ENCODE assay signal across 18 cellular contexts in genomic region chrX:21440911-21441310, GRCh38.
DNase-seq lines count a peak whose midpoint lies in the region; ATAC-seq and TF ChIP-seq lines count a peak whose summit lies in the region.
"Had no signal": no experiment of that assay in that cellular context is flagged by ENCODE, and none has a peak within 500 bp of the region (broad histone marks: within the 10 kb centered on the region; RNA-seq: fewer than 3 reads in every experiment).

No MANE protein-coding gene starts in this region.

- no peak overlapping the region for H3K4ac ChIP-seq in neuronal stem cell (ENCODE audit: low read length)

- H2BK12ac ChIP-seq in neuronal stem cell (ENCODE audit: low read length), result no peak overlapping the region

- H3K4me1 Mint-ChIP-seq in CD4-positive, alpha-beta T cell (ENCODE audit: low read depth), result peaks cover 32% of the 10 kb centered on the region
- peaks cover 4 to 55% (median 43%) of the 10 kb centered on the region in 7 donors for H3K4me1 Mint-ChIP-seq in naive thymus-derived CD4-positive, alpha-beta T cell

- H3K4me3 ChIP-seq in BE2C (ENCODE audit: low read depth, low read length) (no peak overlapping the region), gastroesophageal sphincter (no peak overlapping the region), neuronal stem cell (ENCODE audit: low read length in 2 of 2) (no peak overlapping the region), brain microvascular endothelial cell (ENCODE audit: low read depth, low read length) (no peak overlapping the region)
- H3K4me3 ChIP-seq in naive thymus-derived CD4-positive, alpha-beta T cell (ENCODE audit: low read length), result no peak overlapping the region
- H3K4me3 ChIP-seq: BLaER1, GM12878 had no signal

- TF ChIP-seq CTCF in BE2C (IDR thresholded peaks at IDR 0.05; ENCODE audit: low read depth, low read length), result no peak
- TF ChIP-seq CTCF in CD4-positive, alpha-beta T cell (IDR thresholded peaks at IDR 0.05), result no peak
- no peak for TF ChIP-seq CTCF in gastroesophageal sphincter (IDR thresholded peaks at IDR 0.05)
- TF ChIP-seq CTCF in brain microvascular endothelial cell (IDR thresholded peaks at IDR 0.05; ENCODE audit: low read depth, low read length, missing control alignments), result no peak

- H4K91ac ChIP-seq in neuronal stem cell (ENCODE audit: low read depth, low read length, poor library complexity), result no peak overlapping the region

- no peak overlapping the region for H3K18ac ChIP-seq in neuronal stem cell (ENCODE audit: low read length)

- no peak for TF ChIP-seq EP300 in gastroesophageal sphincter (IDR thresholded peaks at IDR 0.05)

- POLR2A ChIA-PET in CD4-positive, alpha-beta T cell (lab: Charles Lee), result interaction anchor here (1.1 to 2.7 kb wide), 2 partner anchors 22 to 66 kb away, joined by 3 to 21 read pairs; partner anchors contain the start of gene CNKSR2
- POLR2A ChIA-PET in naive thymus-derived CD4-positive, alpha-beta T cell (lab: Charles Lee), result no interaction called here

- no peaks in the 10 kb centered on the region for H3K79me1 ChIP-seq in neuronal stem cell (ENCODE audit: low read depth, low read length)

- H2AFZ ChIP-seq in neuronal stem cell (ENCODE audit: low read length), result no peak overlapping the region

- H2AK5ac ChIP-seq in neuronal stem cell (ENCODE audit: low read depth, low read length), result no peak overlapping the region

- H3K14ac ChIP-seq in neuronal stem cell (ENCODE audit: low read length), result no peak overlapping the region

- H3K4me1 ChIP-seq in BE2C (no peaks in the 10 kb centered on the region; the same call in 1 of the 2 replicates), gastroesophageal sphincter (no peaks in the 10 kb centered on the region), neuronal stem cell (ENCODE audit: control insufficient read depth in 2 of 2, insufficient read depth in 1 of 2, low read depth in 1 of 2, low read length in 2 of 2) (no peaks in the 10 kb centered on the region)
- peaks cover 2 to 14% of the 10 kb centered on the region in 2 donors for H3K4me1 ChIP-seq in naive thymus-derived CD4-positive, alpha-beta T cell (ENCODE audit: control insufficient read depth in 2 of 2, insufficient read depth in 2 of 2, low read length in 2 of 2)

- H4K8ac ChIP-seq in neuronal stem cell (ENCODE audit: low read depth, low read length), result no peak overlapping the region

- no peak for ATAC-seq in CD4-positive, alpha-beta T cell (ENCODE audit: poor library complexity)
- ATAC-seq in SK-N-SH treated with all-trans-retinoic acid at 6 μM for 48 hours, result no peak
- ATAC-seq in naive thymus-derived CD4-positive, alpha-beta T cell, result no peak
- no peak for ATAC-seq in gastroesophageal sphincter
- ATAC-seq: GM12878, HCT116 had no signal

- no peak overlapping the region for H3K23ac ChIP-seq in neuronal stem cell (ENCODE audit: low read depth, low read length, poor library complexity)

- no peak overlapping the region for H3K9ac ChIP-seq in neuronal stem cell (ENCODE audit: low read depth, low read length, poor library complexity)
- H3K9ac ChIP-seq: BLaER1 had no signal

- H3K4me3 Mint-ChIP-seq in CD4-positive, alpha-beta T cell, result no peak overlapping the region
- H3K4me3 Mint-ChIP-seq in naive thymus-derived CD4-positive, alpha-beta T cell, result no peak overlapping the region
- H3K4me3 Mint-ChIP-seq: HFFc6 had no signal

- H3K9me3 Mint-ChIP-seq in CD4-positive, alpha-beta T cell, result no peaks in the 10 kb centered on the region
- no peaks in the 10 kb centered on the region for H3K9me3 Mint-ChIP-seq in naive thymus-derived CD4-positive, alpha-beta T cell
- H3K9me3 Mint-ChIP-seq: HFFc6 had no signal

- intact Hi-C loops in CD4-positive, alpha-beta T cell (cut with DNase I, micrococcal nuclease), result no loop called here
- intact Hi-C loops in naive thymus-derived CD4-positive, alpha-beta T cell (cut with micrococcal nuclease), result no loop called here

- peak overlapping the region; percentile 88 for H3K27ac Mint-ChIP-seq in CD4-positive, alpha-beta T cell
- peak overlapping the region in 8 of 9 donors; percentile 65 to 95 (median 86) for H3K27ac Mint-ChIP-seq in naive thymus-derived CD4-positive, alpha-beta T cell
- H3K27ac Mint-ChIP-seq: HFFc6 had no signal

- no peak for TF ChIP-seq POLR2A in gastroesophageal sphincter (IDR thresholded peaks at IDR 0.05)

- H2BK5ac ChIP-seq in neuronal stem cell (ENCODE audit: low read length), result no peak overlapping the region

- H2BK120ac ChIP-seq in neuronal stem cell (ENCODE audit: low read depth, low read length), result no peak overlapping the region

- CTCF ChIA-PET in CD4-positive, alpha-beta T cell (lab: Charles Lee), result no interaction called here
- CTCF ChIA-PET in naive thymus-derived CD4-positive, alpha-beta T cell (lab: Charles Lee), result no interaction called here

- 50 to 75% methylated on average over 1 of the region's 1 CpG for WGBS in gastroesophageal sphincter (ENCODE audit: low coverage in 1 of 2), 2 donors
- WGBS in neuronal stem cell (ENCODE audit: extremely low coverage in 2 of 2, insufficient read length in 2 of 2, insufficient replicate concordance in 1 of 2), 2 donors, result no CpG with 5 or more reads among the region's 1 CpG

- H3K27me3 ChIP-seq in BE2C (no peaks in the 10 kb centered on the region), gastroesophageal sphincter (no peaks in the 10 kb centered on the region), neuronal stem cell (ENCODE audit: control insufficient read depth in 3 of 3, insufficient read depth in 3 of 3, low read depth in 1 of 3, low read length in 3 of 3) (no peaks in the 10 kb centered on the region), brain microvascular endothelial cell (replicated peaks) (no peaks in the 10 kb centered on the region)
- no peaks in the 10 kb centered on the region for H3K27me3 ChIP-seq in CD4-positive, alpha-beta T cell (ENCODE audit: control insufficient read depth, insufficient read depth, low read length)
- no peaks in the 10 kb centered on the region for H3K27me3 ChIP-seq in naive thymus-derived CD4-positive, alpha-beta T cell (ENCODE audit: control insufficient read depth in 2 of 2, insufficient read depth in 2 of 2, low read length in 2 of 2)
- H3K27me3 ChIP-seq: BLaER1 had no signal

- H3K27ac ChIP-seq in CD4-positive, alpha-beta T cell (ENCODE audit: low read depth, low read length), result no peak overlapping the region
- peak overlapping the region; percentile 55 for H3K27ac ChIP-seq in naive thymus-derived CD4-positive, alpha-beta T cell (ENCODE audit: low read depth, low read length)
- H3K27ac ChIP-seq in gastroesophageal sphincter (no peak overlapping the region), neuronal stem cell (replicated peaks; ENCODE audit: low read length) (no peak overlapping the region), brain microvascular endothelial cell (no peak overlapping the region)
- H3K27ac ChIP-seq: BLaER1, HL-60 had no signal

- H3K36me3 ChIP-seq in BE2C (no peaks in the 10 kb centered on the region), gastroesophageal sphincter (no peaks in the 10 kb centered on the region), neuronal stem cell (replicated peaks in 1 of 2; ENCODE audit: control insufficient read depth in 2 of 2, insufficient read depth in 2 of 2, low read length in 2 of 2) (peaks cover 0 to 6% of the 10 kb centered on the region in 2 donors), brain microvascular endothelial cell (replicated peaks) (no peaks in the 10 kb centered on the region)
- H3K36me3 ChIP-seq in naive thymus-derived CD4-positive, alpha-beta T cell (ENCODE audit: control insufficient read depth in 2 of 3, insufficient read depth in 3 of 3, low read length in 3 of 3), result no peaks in the 10 kb centered on the region
- H3K36me3 ChIP-seq: BLaER1 had no signal

- no peaks in the 10 kb centered on the region for H3K36me3 Mint-ChIP-seq in CD4-positive, alpha-beta T cell (ENCODE audit: low read depth)
- H3K36me3 Mint-ChIP-seq in naive thymus-derived CD4-positive, alpha-beta T cell, result peaks cover 0 to 3% (median 2%) of the 10 kb centered on the region in 5 donors

- in situ Hi-C loops in brain microvascular endothelial cell (cut with HindIII; ENCODE audit: low pct_ligation_motif_present, low sequenced_read_pairs), result no loop called here

- H3K9me3 ChIP-seq in BE2C, result no peaks in the 10 kb centered on the region
- no peaks in the 10 kb centered on the region for H3K9me3 ChIP-seq in CD4-positive, alpha-beta T cell (ENCODE audit: control insufficient read depth, low read length)
- no peaks in the 10 kb centered on the region for H3K9me3 ChIP-seq in naive thymus-derived CD4-positive, alpha-beta T cell (ENCODE audit: control insufficient read depth in 2 of 3, low read length in 3 of 3)
- no peaks in the 10 kb centered on the region for H3K9me3 ChIP-seq in gastroesophageal sphincter
- no peaks in the 10 kb centered on the region for H3K9me3 ChIP-seq in neuronal stem cell (replicated peaks in 1 of 2; ENCODE audit: control insufficient read depth in 2 of 2, insufficient read depth in 1 of 2, low read depth in 1 of 2, low read length in 2 of 2)
- H3K9me3 ChIP-seq: BLaER1 had no signal

- no peak overlapping the region for H3K4me2 ChIP-seq in neuronal stem cell (ENCODE audit: insufficient read depth, low read length, poor library complexity, severe bottlenecking)
- H3K4me2 ChIP-seq: BLaER1 had no signal

- DNase-seq in BE2C (peak; percentile 13), neuronal stem cell (ENCODE audit: low spot score) (no peak), NCI-H774 (lab: John Stamatoyannopoulos, UW) (no peak), brain microvascular endothelial cell (no peak)
- DNase-seq in CD4-positive, alpha-beta T cell, result no peak
- DNase-seq in naive thymus-derived CD4-positive, alpha-beta T cell, result no peak
- DNase-seq: ACHN, DMS79 treated with DMSO at 0.1 percent for 48 hours, GF-D8, GOT3, H7, HFFc6 had no signal

- no peak overlapping the region for H2BK15ac ChIP-seq in neuronal stem cell (ENCODE audit: low read length)

- H3K27me3 Mint-ChIP-seq in CD4-positive, alpha-beta T cell, result no peaks in the 10 kb centered on the region
- H3K27me3 Mint-ChIP-seq in naive thymus-derived CD4-positive, alpha-beta T cell, result no peaks in the 10 kb centered on the region

TF ChIP-seq in SK-N-SH treated with all-trans-retinoic acid at 6 μM for 48 hours, 23 proteins besides CTCF, POLR2A, EP300 and RAD21:
- TF ChIP-seq SNAI2 (CRISPR knock-in tag; IDR thresholded peaks at IDR 0.05), result no peak
- peak; percentile 72; the same call in 1 of the 2 replicates for TF ChIP-seq TCF4 (CRISPR knock-in tag; IDR thresholded peaks at IDR 0.05; ENCODE audit: borderline replicate concordance)
- TF ChIP-seq ZC3H10 (CRISPR knock-in tag; IDR thresholded peaks at IDR 0.05), result no peak
- 0 out of 2 replicates have a peak, but pooled peaks have one; percentile 21 for TF ChIP-seq ZNF8 (CRISPR knock-in tag; IDR thresholded peaks at IDR 0.05)
